1 cellular context compared by ENCODE assay signal in the genomic region with DNA sequence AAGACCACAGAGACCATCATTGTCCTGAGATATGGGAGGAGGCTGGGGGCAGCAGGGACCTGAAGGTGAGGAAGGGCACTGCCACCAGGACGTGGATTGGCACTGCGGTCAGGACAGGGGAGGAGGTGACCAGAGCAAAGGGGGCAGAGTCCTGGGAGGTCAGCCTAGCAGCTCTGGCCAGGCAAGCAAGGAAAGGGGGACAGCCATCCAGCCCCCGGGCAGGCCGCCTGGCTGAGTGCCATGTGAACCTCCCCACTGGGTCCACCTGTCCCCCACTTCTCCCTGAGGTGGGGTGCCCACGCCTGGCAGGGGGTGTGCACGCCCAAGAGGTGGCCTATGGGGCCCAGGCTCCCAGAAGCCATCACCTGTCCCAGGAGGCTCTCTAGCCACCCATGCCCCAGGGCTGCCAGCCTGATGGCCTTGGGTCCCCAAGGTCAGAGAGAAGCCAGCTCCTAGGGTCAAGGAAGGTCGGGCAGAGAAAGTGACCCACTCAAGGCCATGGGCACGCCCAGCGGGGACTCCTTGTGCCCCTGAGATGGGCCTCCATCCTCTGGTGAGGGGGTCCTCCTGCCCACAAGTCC.
A peak's percentile ranks its signal among the peaks of the same experiment; 100 is the strongest.
TF ChIP-seq lines count a peak whose summit lies in the region.

No MANE protein-coding gene starts in this region.

TF ChIP-seq in K562, 482 proteins besides CTCF, POLR2A, EP300 and RAD21:
- no peak for TF ChIP-seq TAL1 (IDR thresholded peaks at IDR 0.05)
- TF ChIP-seq, protein P1, sequence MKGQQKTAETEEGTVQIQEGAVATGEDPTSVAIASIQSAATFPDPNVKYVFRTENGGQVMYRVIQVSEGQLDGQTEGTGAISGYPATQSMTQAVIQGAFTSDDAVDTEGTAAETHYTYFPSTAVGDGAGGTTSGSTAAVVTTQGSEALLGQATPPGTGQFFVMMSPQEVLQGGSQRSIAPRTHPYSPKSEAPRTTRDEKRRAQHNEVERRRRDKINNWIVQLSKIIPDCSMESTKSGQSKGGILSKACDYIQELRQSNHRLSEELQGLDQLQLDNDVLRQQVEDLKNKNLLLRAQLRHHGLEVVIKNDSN (CRISPR knock-in tag; IDR thresholded peaks at IDR 0.05): 0 out of 2 replicates have a peak, but pooled peaks have one; percentile 0
